Comparison of ENCODE assay signal across 8 cellular contexts in genomic region chr2:220263300-220263699, GRCh38.
"Had no signal": no experiment of that assay in that cellular context is flagged by ENCODE, and none has a peak within 500 bp of the region (broad histone marks: within the 10 kb centered on the region; RNA-seq: fewer than 3 reads in every experiment).

No MANE protein-coding gene starts in this region.

- H3K36me3 ChIP-seq: HAP-1 had no signal

- H3K4me1 ChIP-seq: HAP-1 had no signal

- H3K9me3 ChIP-seq: HAP-1 had no signal

- DNase-seq: GM23248, GOT3, H7, HFFc6, IMR-90 had no signal

- FAIRE-seq: HTR-8/SVneo had no signal

- H3K4me3 ChIP-seq: GM23248, HAP-1 had no signal

- H2AFZ ChIP-seq: GM23248 had no signal

- ATAC-seq: HCT116 had no signal

- H3K9ac ChIP-seq: GM23248 had no signal

- H3K27ac ChIP-seq: GM23248 had no signal
